In genomic region chr22:38766076-38766777, GRCh38 we compare ENCODE assay signal across 1 cellular context.
TF ChIP-seq lines count a peak whose summit lies in the region.

No MANE protein-coding gene starts in this region.

TF ChIP-seq in HepG2, 621 proteins besides CTCF, POLR2A, EP300 and RAD21 (continued from another document and continues in another):
- TF ChIP-seq TFDP1 (CRISPR knock-in tag; IDR thresholded peaks at IDR 0.05; ENCODE audit: borderline replicate concordance) (peak; percentile 55; the same call in 1 of the 2 replicates), ZNF652 (CRISPR knock-in tag; IDR thresholded peaks at IDR 0.05; ENCODE audit: borderline replicate concordance, low read depth) (no peak), ZNF616 (CRISPR knock-in tag; IDR thresholded peaks at IDR 0.05; ENCODE audit: low read depth) (no peak), LCORL (IDR thresholded peaks at IDR 0.05) (no peak), LCORL (CRISPR knock-in tag; IDR thresholded peaks at IDR 0.05) (peak; percentile 50; the same call in 1 of the 2 replicates), GATA4 (IDR thresholded peaks at IDR 0.05; ENCODE audit: borderline replicate concordance, low read depth) (no peak), SMAD3 (CRISPR knock-in tag; IDR thresholded peaks at IDR 0.05) (peak; percentile 60; the same call in 1 of the 2 replicates), GLI4 (CRISPR knock-in tag; IDR thresholded peaks at IDR 0.05; ENCODE audit: borderline replicate concordance) (no peak), HNRNPL (IDR thresholded peaks at IDR 0.05; ENCODE audit: low read depth, low read length) (peak; percentile 83; the same call in 1 of the 2 replicates), CAMTA2 (CRISPR knock-in tag; IDR thresholded peaks at IDR 0.05; ENCODE audit: borderline replicate concordance) (no peak), MYC (CRISPR knock-in tag; IDR thresholded peaks at IDR 0.05; ENCODE audit: borderline replicate concordance) (0 out of 2 replicates have a peak, but pooled peaks have one; percentile 38), TCF12 (IDR thresholded peaks at IDR 0.05) (no peak), TCF12 (CRISPR knock-in tag; IDR thresholded peaks at IDR 0.05) (no peak), KLF9 (CRISPR knock-in tag; IDR thresholded peaks at IDR 0.05; ENCODE audit: low read depth) (no peak), PAWR (CRISPR knock-in tag; IDR thresholded peaks at IDR 0.05; ENCODE audit: borderline replicate concordance) (no peak), TEAD3 (CRISPR knock-in tag; optimal IDR thresholded peaks at IDR 0.05; ENCODE audit: borderline replicate concordance) (peak; percentile 65), SKI (IDR thresholded peaks at IDR 0.05; ENCODE audit: partially characterized antibody) (no peak), ZBTB26 (CRISPR knock-in tag; IDR thresholded peaks at IDR 0.05; ENCODE audit: borderline replicate concordance) (0 out of 2 replicates have a peak, but pooled peaks have one; percentile 42), RFX3 (CRISPR knock-in tag; IDR thresholded peaks at IDR 0.05) (no peak), REXO4 (CRISPR knock-in tag; IDR thresholded peaks at IDR 0.05; ENCODE audit: borderline replicate concordance) (no peak), ZNF460 (CRISPR knock-in tag; IDR thresholded peaks at IDR 0.05; ENCODE audit: borderline replicate concordance) (no peak), ZFP82 (CRISPR knock-in tag; IDR thresholded peaks at IDR 0.05; ENCODE audit: borderline replicate concordance) (no peak), MED13 (CRISPR knock-in tag; IDR thresholded peaks at IDR 0.05) (no peak), ZNF740 (CRISPR knock-in tag; IDR thresholded peaks at IDR 0.05) (no peak), ZNF605 (CRISPR knock-in tag; IDR thresholded peaks at IDR 0.05) (no peak), ZNF496 (CRISPR knock-in tag; IDR thresholded peaks at IDR 0.05; ENCODE audit: insufficient replicate concordance) (no peak), SOX5 (CRISPR knock-in tag; IDR thresholded peaks at IDR 0.05; ENCODE audit: borderline replicate concordance) (no peak), RNF2 (conservative IDR thresholded peaks at IDR 0.05; ENCODE audit: low read depth) (no peak), BHLHE40 (IDR thresholded peaks at IDR 0.05; ENCODE audit: low read length) (peak; percentile 48; the same call in 1 of the 2 replicates), E2F2 (CRISPR knock-in tag; IDR thresholded peaks at IDR 0.05; ENCODE audit: borderline replicate concordance) (no peak), POGZ (CRISPR knock-in tag; IDR thresholded peaks at IDR 0.05) (no peak), SP140L (CRISPR knock-in tag; IDR thresholded peaks at IDR 0.05; ENCODE audit: borderline replicate concordance) (no peak), ZNF350 (CRISPR knock-in tag; IDR thresholded peaks at IDR 0.05; ENCODE audit: borderline replicate concordance, low read depth) (0 out of 2 replicates have a peak, but pooled peaks have one; percentile 24), ZNF883 (CRISPR knock-in tag; IDR thresholded peaks at IDR 0.05; ENCODE audit: not compliant biosample characterization) (no peak), SATB2 (CRISPR knock-in tag; IDR thresholded peaks at IDR 0.05) (no peak), GATAD1 (CRISPR knock-in tag; IDR thresholded peaks at IDR 0.05) (0 out of 2 replicates have a peak, but pooled peaks have one; percentile 23), HNF4A (CRISPR knock-in tag; IDR thresholded peaks at IDR 0.05) (0 out of 2 replicates have a peak, but pooled peaks have one; percentile 4), IKZF4 (CRISPR knock-in tag; IDR thresholded peaks at IDR 0.05; ENCODE audit: borderline replicate concordance, low read depth, not compliant biosample characterization) (no peak), YY1 (IDR thresholded peaks at IDR 0.05; ENCODE audit: insufficient read depth, insufficient replicate concordance, low read depth, low read length) (peak; percentile 38), RORA (CRISPR knock-in tag; IDR thresholded peaks at IDR 0.05) (no peak), NBN (conservative IDR thresholded peaks at IDR 0.05) (no peak), ZNF562 (CRISPR knock-in tag; IDR thresholded peaks at IDR 0.05; ENCODE audit: borderline replicate concordance) (no peak), ZNF567 (CRISPR knock-in tag; IDR thresholded peaks at IDR 0.05; ENCODE audit: borderline replicate concordance) (0 out of 2 replicates have a peak, but pooled peaks have one; percentile 47), HOXA5 (CRISPR knock-in tag; IDR thresholded peaks at IDR 0.05) (0 out of 2 replicates have a peak, but pooled peaks have one; percentile 43), ZNF784 (CRISPR knock-in tag; IDR thresholded peaks at IDR 0.05; ENCODE audit: borderline replicate concordance) (no peak), SMYD3 (CRISPR knock-in tag; IDR thresholded peaks at IDR 0.05) (no peak), HIC2 (CRISPR knock-in tag; IDR thresholded peaks at IDR 0.05; ENCODE audit: low read depth) (peak; percentile 46; the same call in 1 of the 2 replicates)
- TF ChIP-seq, protein P1, sequence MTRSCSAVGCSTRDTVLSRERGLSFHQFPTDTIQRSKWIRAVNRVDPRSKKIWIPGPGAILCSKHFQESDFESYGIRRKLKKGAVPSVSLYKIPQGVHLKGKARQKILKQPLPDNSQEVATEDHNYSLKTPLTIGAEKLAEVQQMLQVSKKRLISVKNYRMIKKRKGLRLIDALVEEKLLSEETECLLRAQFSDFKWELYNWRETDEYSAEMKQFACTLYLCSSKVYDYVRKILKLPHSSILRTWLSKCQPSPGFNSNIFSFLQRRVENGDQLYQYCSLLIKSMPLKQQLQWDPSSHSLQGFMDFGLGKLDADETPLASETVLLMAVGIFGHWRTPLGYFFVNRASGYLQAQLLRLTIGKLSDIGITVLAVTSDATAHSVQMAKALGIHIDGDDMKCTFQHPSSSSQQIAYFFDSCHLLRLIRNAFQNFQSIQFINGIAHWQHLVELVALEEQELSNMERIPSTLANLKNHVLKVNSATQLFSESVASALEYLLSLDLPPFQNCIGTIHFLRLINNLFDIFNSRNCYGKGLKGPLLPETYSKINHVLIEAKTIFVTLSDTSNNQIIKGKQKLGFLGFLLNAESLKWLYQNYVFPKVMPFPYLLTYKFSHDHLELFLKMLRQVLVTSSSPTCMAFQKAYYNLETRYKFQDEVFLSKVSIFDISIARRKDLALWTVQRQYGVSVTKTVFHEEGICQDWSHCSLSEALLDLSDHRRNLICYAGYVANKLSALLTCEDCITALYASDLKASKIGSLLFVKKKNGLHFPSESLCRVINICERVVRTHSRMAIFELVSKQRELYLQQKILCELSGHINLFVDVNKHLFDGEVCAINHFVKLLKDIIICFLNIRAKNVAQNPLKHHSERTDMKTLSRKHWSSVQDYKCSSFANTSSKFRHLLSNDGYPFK (CRISPR knock-in tag; IDR thresholded peaks at IDR 0.05; ENCODE audit: borderline replicate concordance), result no peak
- TF ChIP-seq, protein P2, sequence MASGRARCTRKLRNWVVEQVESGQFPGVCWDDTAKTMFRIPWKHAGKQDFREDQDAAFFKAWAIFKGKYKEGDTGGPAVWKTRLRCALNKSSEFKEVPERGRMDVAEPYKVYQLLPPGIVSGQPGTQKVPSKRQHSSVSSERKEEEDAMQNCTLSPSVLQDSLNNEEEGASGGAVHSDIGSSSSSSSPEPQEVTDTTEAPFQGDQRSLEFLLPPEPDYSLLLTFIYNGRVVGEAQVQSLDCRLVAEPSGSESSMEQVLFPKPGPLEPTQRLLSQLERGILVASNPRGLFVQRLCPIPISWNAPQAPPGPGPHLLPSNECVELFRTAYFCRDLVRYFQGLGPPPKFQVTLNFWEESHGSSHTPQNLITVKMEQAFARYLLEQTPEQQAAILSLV (CRISPR knock-in tag; IDR thresholded peaks at IDR 0.05; ENCODE audit: borderline replicate concordance), result no peak
- TF ChIP-seq, protein P3, sequence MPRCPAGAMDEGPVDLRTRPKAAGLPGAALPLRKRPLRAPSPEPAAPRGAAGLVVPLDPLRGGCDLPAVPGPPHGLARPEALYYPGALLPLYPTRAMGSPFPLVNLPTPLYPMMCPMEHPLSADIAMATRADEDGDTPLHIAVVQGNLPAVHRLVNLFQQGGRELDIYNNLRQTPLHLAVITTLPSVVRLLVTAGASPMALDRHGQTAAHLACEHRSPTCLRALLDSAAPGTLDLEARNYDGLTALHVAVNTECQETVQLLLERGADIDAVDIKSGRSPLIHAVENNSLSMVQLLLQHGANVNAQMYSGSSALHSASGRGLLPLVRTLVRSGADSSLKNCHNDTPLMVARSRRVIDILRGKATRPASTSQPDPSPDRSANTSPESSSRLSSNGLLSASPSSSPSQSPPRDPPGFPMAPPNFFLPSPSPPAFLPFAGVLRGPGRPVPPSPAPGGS (CRISPR knock-in tag; IDR thresholded peaks at IDR 0.05), result no peak
- TF ChIP-seq, protein P4, sequence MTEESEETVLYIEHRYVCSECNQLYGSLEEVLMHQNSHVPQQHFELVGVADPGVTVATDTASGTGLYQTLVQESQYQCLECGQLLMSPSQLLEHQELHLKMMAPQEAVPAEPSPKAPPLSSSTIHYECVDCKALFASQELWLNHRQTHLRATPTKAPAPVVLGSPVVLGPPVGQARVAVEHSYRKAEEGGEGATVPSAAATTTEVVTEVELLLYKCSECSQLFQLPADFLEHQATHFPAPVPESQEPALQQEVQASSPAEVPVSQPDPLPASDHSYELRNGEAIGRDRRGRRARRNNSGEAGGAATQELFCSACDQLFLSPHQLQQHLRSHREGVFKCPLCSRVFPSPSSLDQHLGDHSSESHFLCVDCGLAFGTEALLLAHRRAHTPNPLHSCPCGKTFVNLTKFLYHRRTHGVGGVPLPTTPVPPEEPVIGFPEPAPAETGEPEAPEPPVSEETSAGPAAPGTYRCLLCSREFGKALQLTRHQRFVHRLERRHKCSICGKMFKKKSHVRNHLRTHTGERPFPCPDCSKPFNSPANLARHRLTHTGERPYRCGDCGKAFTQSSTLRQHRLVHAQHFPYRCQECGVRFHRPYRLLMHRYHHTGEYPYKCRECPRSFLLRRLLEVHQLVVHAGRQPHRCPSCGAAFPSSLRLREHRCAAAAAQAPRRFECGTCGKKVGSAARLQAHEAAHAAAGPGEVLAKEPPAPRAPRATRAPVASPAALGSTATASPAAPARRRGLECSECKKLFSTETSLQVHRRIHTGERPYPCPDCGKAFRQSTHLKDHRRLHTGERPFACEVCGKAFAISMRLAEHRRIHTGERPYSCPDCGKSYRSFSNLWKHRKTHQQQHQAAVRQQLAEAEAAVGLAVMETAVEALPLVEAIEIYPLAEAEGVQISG (CRISPR knock-in tag; IDR thresholded peaks at IDR 0.05), result 0 out of 2 replicates have a peak, but pooled peaks have one; percentile 24
- TF ChIP-seq, protein P5, sequence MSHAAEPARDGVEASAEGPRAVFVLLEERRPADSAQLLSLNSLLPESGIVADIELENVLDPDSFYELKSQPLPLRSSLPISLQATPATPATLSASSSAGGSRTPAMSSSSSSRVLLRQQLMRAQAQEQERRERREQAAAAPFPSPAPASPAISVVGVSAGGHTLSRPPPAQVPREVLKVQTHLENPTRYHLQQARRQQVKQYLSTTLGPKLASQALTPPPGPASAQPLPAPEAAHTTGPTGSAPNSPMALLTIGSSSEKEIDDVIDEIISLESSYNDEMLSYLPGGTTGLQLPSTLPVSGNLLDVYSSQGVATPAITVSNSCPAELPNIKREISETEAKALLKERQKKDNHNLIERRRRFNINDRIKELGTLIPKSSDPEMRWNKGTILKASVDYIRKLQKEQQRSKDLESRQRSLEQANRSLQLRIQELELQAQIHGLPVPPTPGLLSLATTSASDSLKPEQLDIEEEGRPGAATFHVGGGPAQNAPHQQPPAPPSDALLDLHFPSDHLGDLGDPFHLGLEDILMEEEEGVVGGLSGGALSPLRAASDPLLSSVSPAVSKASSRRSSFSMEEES (CRISPR knock-in tag; IDR thresholded peaks at IDR 0.05), result 0 out of 2 replicates have a peak, but pooled peaks have one; percentile 33
